Comparison of ENCODE assay signal across 8 cellular contexts in genomic region chr1:156489166-156489934, GRCh38.
DNase-seq lines count a peak whose midpoint lies in the region; ATAC-seq and TF ChIP-seq lines count a peak whose summit lies in the region.

No MANE protein-coding gene starts in this region.

- H3K36me3 ChIP-seq in SU-DHL-6 (ENCODE audit: low read length), result no peaks in the 10 kb centered on the region

- CTCF ChIA-PET in GM10248 (lab: Yijun Ruan, JAX), result interaction anchor here (0.9 to 17.2 kb wide), 8 partner anchors 3 to 104 kb away, joined by 3 to 373 read pairs (median 6); partner anchors contain the start of genes MEF2D and NAXE

- no peak overlapping the region for H3K4me3 ChIP-seq in AG10803 (ENCODE audit: low read length)
- H3K4me3 ChIP-seq in SU-DHL-6 (ENCODE audit: insufficient read depth, low read length, poor library complexity, severe bottlenecking), result no peak overlapping the region

- DNase-seq in AG10803 (ENCODE audit: low read depth), result no peak
- peak; percentile 78 to 85 for DNase-seq in Kasumi-1 (lab: John Stamatoyannopoulos, UW)
- peak; percentile 39 for DNase-seq in central memory CD4-positive, alpha-beta T cell
- DNase-seq in medulla oblongata (ENCODE audit: extremely low spot score), result peak; percentile 78
- no peak for DNase-seq in GM10248 (ENCODE audit: extremely low spot score)

- no peak overlapping the region for H2AFZ ChIP-seq in SU-DHL-6 (ENCODE audit: low read depth, low read length, severe bottlenecking)

- H3K27me3 ChIP-seq in SU-DHL-6 (ENCODE audit: low read length), result no peaks in the 10 kb centered on the region

- peak overlapping the region; percentile 96 for H3K27ac Mint-ChIP-seq in stimulated activated naive CD8-positive, alpha-beta T cell treated with anti-CD3 and anti-CD28 coated beads, Interleukin-15, Interleukin-2, amounts not matched to agents 100 ng/mL and 50 ng/mL, for 24 hours

- peaks cover 90% of the 10 kb centered on the region for H3K4me1 Mint-ChIP-seq in stimulated activated naive CD8-positive, alpha-beta T cell treated with anti-CD3 and anti-CD28 coated beads, Interleukin-15, Interleukin-2, amounts not matched to agents 100 ng/mL and 50 ng/mL, for 24 hours (ENCODE audit: low read depth)

- no peaks in the 10 kb centered on the region for H3K9me3 ChIP-seq in SU-DHL-6 (ENCODE audit: insufficient read depth, low read length)

- H3K36me3 Mint-ChIP-seq in stimulated activated naive CD8-positive, alpha-beta T cell treated with anti-CD3 and anti-CD28 coated beads, Interleukin-15, Interleukin-2, amounts not matched to agents 100 ng/mL and 50 ng/mL, for 24 hours (ENCODE audit: low read depth), result peaks cover 9% of the 10 kb centered on the region

- peak overlapping the region; percentile 61 for H3K4me3 Mint-ChIP-seq in stimulated activated naive CD8-positive, alpha-beta T cell treated with anti-CD3 and anti-CD28 coated beads, Interleukin-15, Interleukin-2, amounts not matched to agents 100 ng/mL and 50 ng/mL, for 24 hours

- peak overlapping the region; percentile 98 for H3K27ac ChIP-seq in SU-DHL-6 (ENCODE audit: low read depth, low read length)

- no peaks in the 10 kb centered on the region for H3K9me3 Mint-ChIP-seq in stimulated activated naive CD8-positive, alpha-beta T cell treated with anti-CD3 and anti-CD28 coated beads, Interleukin-15, Interleukin-2, amounts not matched to agents 100 ng/mL and 50 ng/mL, for 24 hours

- peak overlapping the region; percentile 66 for H3K9ac ChIP-seq in SU-DHL-6 (ENCODE audit: low read length)

- H3K27me3 Mint-ChIP-seq in stimulated activated naive CD8-positive, alpha-beta T cell treated with anti-CD3 and anti-CD28 coated beads, Interleukin-15, Interleukin-2, amounts not matched to agents 100 ng/mL and 50 ng/mL, for 24 hours, result no peaks in the 10 kb centered on the region

- H3K79me2 ChIP-seq in SU-DHL-6 (ENCODE audit: insufficient read depth, low read length), result peaks cover 91% of the 10 kb centered on the region

- TF ChIP-seq CTCF in AG10803 (conservative IDR thresholded peaks at IDR 0.05; ENCODE audit: low read length) (peak; percentile 29), SU-DHL-6 (IDR thresholded peaks at IDR 0.05; ENCODE audit: insufficient read depth, low read length, poor library complexity, severe bottlenecking) (no peak), GM10248 (IDR thresholded peaks at IDR 0.05; ENCODE audit: control extremely low read depth, extremely low read depth, low read depth, missing control alignments) (no peak)

- POLR2A ChIA-PET in GM10248 (lab: Yijun Ruan, JAX), result interaction anchor here (1.3 to 5.6 kb wide), 3 partner anchors 10 to 32 kb away, joined by 4 to 59 read pairs (median 15); partner anchors contain the start of gene MEF2D

- H3K9me2 ChIP-seq in SU-DHL-6 (replicated peaks; ENCODE audit: insufficient read depth, low read length), result no peaks in the 10 kb centered on the region

- H4K20me1 ChIP-seq in SU-DHL-6 (ENCODE audit: low read depth, low read length), result no peaks in the 10 kb centered on the region

- ATAC-seq in GM19351 (IDR thresholded peaks at IDR 0.05; ENCODE audit: unreplicated experiment), result peak; percentile 13

- H3K4me2 ChIP-seq in SU-DHL-6 (ENCODE audit: low read depth, low read length, poor library complexity, severe bottlenecking), result peak overlapping the region; percentile 77

- peaks cover 42% of the 10 kb centered on the region for H3F3A ChIP-seq in SU-DHL-6 (ENCODE audit: insufficient read depth)

Comparison
In these comparisons a context has a peak if more than half of its experiments do, and no peak if none do; other contexts are left out.
1. DNase-seq: peak in Kasumi-1 (2 of 2), central memory CD4-positive, alpha-beta T cell (single experiment) and medulla oblongata (single experiment); none in AG10803 (single experiment) and GM10248 (single experiment).